ENCODE assay signal across 20 cellular contexts in the genomic region with DNA sequence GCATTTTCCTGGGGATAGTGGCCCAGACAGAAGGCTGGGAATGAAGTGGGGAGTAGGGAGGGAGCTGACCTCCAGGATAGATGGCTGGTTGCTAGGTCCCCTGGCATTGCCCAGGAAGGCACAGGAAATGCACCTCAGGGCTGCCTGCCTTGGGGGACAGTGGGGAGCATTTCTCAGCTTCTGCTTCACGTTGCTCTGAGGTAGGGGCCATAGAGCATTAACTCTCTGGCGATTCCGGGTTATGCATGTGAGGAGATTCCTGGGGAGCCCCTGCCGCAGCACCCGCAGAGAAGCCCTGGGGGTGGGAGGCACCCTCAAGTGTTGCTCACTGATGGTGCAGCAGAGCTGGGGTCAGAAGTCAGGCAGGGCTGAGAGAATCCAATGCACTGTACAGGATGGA.
DNase-seq lines count a peak whose midpoint lies in the region; FAIRE-seq and TF ChIP-seq lines count a peak whose summit lies in the region.
"Had no signal": no experiment of that assay in that cellular context is flagged by ENCODE, and none has a peak within 500 bp of the region (broad histone marks: within the 10 kb centered on the region; RNA-seq: fewer than 3 reads in every experiment).

No MANE protein-coding gene starts in this region.

- no peak for TF ChIP-seq EP300 in esophagus muscularis mucosa (IDR thresholded peaks at IDR 0.05)

- WGBS in esophagus muscularis mucosa: no CpG with 5 or more reads among the region's 5 CpGs
- WGBS in esophagus squamous epithelium, 2 donors: 67% methylated on average over 3 of the region's 5 CpGs; no CpG with 5 or more reads in 1 of the 2 donors

- intact Hi-C loops in esophagus muscularis mucosa (cut with DNase I) (no loop called here), esophagus squamous epithelium (cut with DNase I) (no loop called here)

- H3K4me3 ChIP-seq in H7 (ENCODE audit: insufficient read depth, low read depth, low read length): no peak overlapping the region
- H3K4me3 ChIP-seq in esophagus muscularis mucosa: no peak overlapping the region
- no peak overlapping the region for H3K4me3 ChIP-seq in esophagus squamous epithelium
- H3K4me3 ChIP-seq: BLaER1 treated with 17β-estradiol and CSF1 and Interleukin-3, amounts not matched to agents 10 nM and 100 nM; PC-9 had no signal

- peaks cover 0 to 3% (median 0%) of the 10 kb centered on the region in 4 donors for H3K9me3 ChIP-seq in esophagus muscularis mucosa
- H3K9me3 ChIP-seq in esophagus squamous epithelium: no peaks in the 10 kb centered on the region

- H3K36me3 ChIP-seq in H7 (replicated peaks; ENCODE audit: control insufficient read depth, insufficient read depth, low read length) (no peaks in the 10 kb centered on the region), esophagus muscularis mucosa (no peaks in the 10 kb centered on the region), esophagus squamous epithelium (no peaks in the 10 kb centered on the region)
- H3K36me3 ChIP-seq: BLaER1 treated with 17β-estradiol and CSF1 and Interleukin-3, amounts not matched to agents 10 nM and 100 nM had no signal

- H3K4me1 ChIP-seq in esophagus muscularis mucosa (no peaks in the 10 kb centered on the region), esophagus squamous epithelium (no peaks in the 10 kb centered on the region)

- no peak for FAIRE-seq in urothelium cell line (lab: Jason Lieb, UNC)
- FAIRE-seq: D721Med, H54 had no signal

- H3K27ac ChIP-seq in esophagus muscularis mucosa (replicated peaks in 1 of 4) (no peak overlapping the region), esophagus squamous epithelium (no peak overlapping the region)
- H3K27ac ChIP-seq: PC-9 had no signal

- no peak for TF ChIP-seq CTCF in esophagus muscularis mucosa (IDR thresholded peaks at IDR 0.05)
- no peak for TF ChIP-seq CTCF in esophagus squamous epithelium (IDR thresholded peaks at IDR 0.05)

- TF ChIP-seq POLR2A in esophagus muscularis mucosa (IDR thresholded peaks at IDR 0.05; ENCODE audit: low read depth): no peak
- TF ChIP-seq POLR2A in esophagus squamous epithelium (IDR thresholded peaks at IDR 0.05): no peak

- H3K27me3 ChIP-seq in H7 (ENCODE audit: control insufficient read depth, insufficient read depth, low read length): no peaks in the 10 kb centered on the region
- H3K27me3 ChIP-seq in esophagus muscularis mucosa: peaks cover 0 to 16% (median 0%) of the 10 kb centered on the region in 4 donors
- H3K27me3 ChIP-seq in esophagus squamous epithelium: peaks cover 0 to 7% (median 0%) of the 10 kb centered on the region in 4 donors
- H3K27me3 ChIP-seq: BLaER1 treated with 17β-estradiol and CSF1 and Interleukin-3, amounts not matched to agents 10 nM and 100 nM had no signal

- peak; percentile 11 for DNase-seq in activated CD8-positive, alpha-beta memory T cell treated with anti-CD3 and anti-CD28 coated beads for 24 hours
- DNase-seq in activated CD8-positive, alpha-beta memory T cell treated with anti-CD3 and anti-CD28 coated beads, Interleukin-2, amount 50 U/mL, for 48 hours: no peak
- DNase-seq in H7 (peak; percentile 16), esophagus muscularis mucosa (ENCODE audit: extremely low spot score) (peak; percentile 60), urothelium cell line (ENCODE audit: low spot score) (peak; percentile 2), esophagus squamous epithelium (lab: John Stamatoyannopoulos, UW) (no peak), NCI-H2029 (lab: John Stamatoyannopoulos, UW) (no peak)
- DNase-seq: AML-193; CD4-positive, alpha-beta T cell; NCI-H1048; NCI-H1417; NCI-H1694; NCI-H2081; NCI-H2227 treated with DMSO at 0.1 percent for 48 hours; NCI-H526 treated with DMSO at 0.1 percent for 48 hours; PC-9; SHP77 had no signal

Comparison
In these comparisons a context has a peak if more than half of its experiments do, and no peak if none do; other contexts are left out.
1. DNase-seq: peak in activated CD8-positive, alpha-beta memory T cell treated with anti-CD3 and anti-CD28 coated beads for 24 hours (single experiment), H7 (single experiment), esophagus muscularis mucosa (single experiment) and urothelium cell line (single experiment); none in activated CD8-positive, alpha-beta memory T cell treated with anti-CD3 and anti-CD28 coated beads, Interleukin-2, amount 50 U/mL, for 48 hours (single experiment), esophagus squamous epithelium (single experiment) and NCI-H2029 (single experiment).